Comparison of ENCODE assay signal across 3 cellular contexts in the genomic region with DNA sequence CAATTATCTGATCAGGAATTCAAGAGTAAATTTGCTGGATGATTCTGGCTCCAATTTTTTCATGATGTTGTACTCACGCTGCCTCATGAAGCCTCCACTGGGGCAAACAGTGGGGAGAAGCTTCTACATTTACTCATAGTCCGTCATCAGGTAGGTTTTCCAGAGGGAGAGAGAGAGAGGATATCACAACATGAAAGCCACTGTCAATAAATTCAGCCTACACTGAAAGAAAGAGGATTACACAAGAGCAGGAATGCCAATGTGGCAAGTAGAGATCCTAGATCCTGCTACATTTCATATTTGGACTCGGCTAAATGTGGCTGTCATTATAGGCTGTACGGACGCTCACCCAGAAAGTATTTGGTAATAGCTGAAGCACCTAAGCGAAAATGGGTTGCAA.
TF ChIP-seq lines count a peak whose summit lies in the region.

No MANE protein-coding gene starts in this region.

TF ChIP-seq in A549, 52 proteins besides CTCF, POLR2A, EP300 and RAD21:
- no peak for TF ChIP-seq JUN (IDR thresholded peaks at IDR 0.05)
- TF ChIP-seq HOXA7 (CRISPR knock-in tag; IDR thresholded peaks at IDR 0.05) = no peak
- TF ChIP-seq CEBPB (IDR thresholded peaks at IDR 0.05) = peak; percentile 59 to 76; a peak in 3 of 4 replicates
- TF ChIP-seq FOSL2 (IDR thresholded peaks at IDR 0.05) = no peak
- 0 out of 2 replicates have a peak, but pooled peaks have one; percentile 4 for TF ChIP-seq FOSL2 (CRISPR knock-in tag; IDR thresholded peaks at IDR 0.05)
- no peak for TF ChIP-seq NFE2L2 (conservative IDR thresholded peaks at IDR 0.05; ENCODE audit: low read length)
TF ChIP-seq in A549: peak in this region for 2.

TF ChIP-seq in HCT116, 20 proteins besides CTCF, POLR2A, EP300 and RAD21:
- TF ChIP-seq CEBPB (IDR thresholded peaks at IDR 0.05; ENCODE audit: low read depth) (peak; percentile 76), REST (IDR thresholded peaks at IDR 0.05; ENCODE audit: low read depth) (no peak), EZH2phosphoT487 (IDR thresholded peaks at IDR 0.05; ENCODE audit: borderline replicate concordance) (no peak), POLR2AphosphoS5 (IDR thresholded peaks at IDR 0.05; ENCODE audit: low read depth, low read length) (no peak), ATF3 (IDR thresholded peaks at IDR 0.05) (0 out of 2 replicates have a peak, but pooled peaks have one; percentile 13), CBX3 (IDR thresholded peaks at IDR 0.05; ENCODE audit: low read depth) (peak; percentile 40; the same call in 1 of the 2 replicates), SP1 (IDR thresholded peaks at IDR 0.05; ENCODE audit: low read depth) (peak; percentile 30; the same call in 1 of the 2 replicates)

TF ChIP-seq in SK-N-SH, 30 proteins besides CTCF, POLR2A, EP300 and RAD21:
- no peak for TF ChIP-seq JUND (IDR thresholded peaks at IDR 0.05)
- TF ChIP-seq POLR2AphosphoS5 (IDR thresholded peaks at IDR 0.05; ENCODE audit: low read depth, low read length) = no peak
- no peak for TF ChIP-seq FOSL2 (IDR thresholded peaks at IDR 0.05; ENCODE audit: borderline replicate concordance, low read depth)
- TF ChIP-seq, protein P1, sequence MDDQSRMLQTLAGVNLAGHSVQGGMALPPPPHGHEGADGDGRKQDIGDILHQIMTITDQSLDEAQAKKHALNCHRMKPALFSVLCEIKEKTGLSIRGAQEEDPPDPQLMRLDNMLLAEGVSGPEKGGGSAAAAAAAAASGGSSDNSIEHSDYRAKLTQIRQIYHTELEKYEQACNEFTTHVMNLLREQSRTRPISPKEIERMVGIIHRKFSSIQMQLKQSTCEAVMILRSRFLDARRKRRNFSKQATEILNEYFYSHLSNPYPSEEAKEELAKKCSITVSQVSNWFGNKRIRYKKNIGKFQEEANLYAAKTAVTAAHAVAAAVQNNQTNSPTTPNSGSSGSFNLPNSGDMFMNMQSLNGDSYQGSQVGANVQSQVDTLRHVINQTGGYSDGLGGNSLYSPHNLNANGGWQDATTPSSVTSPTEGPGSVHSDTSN (IDR thresholded peaks at IDR 0.05) = no peak
- TF ChIP-seq, protein P2, sequence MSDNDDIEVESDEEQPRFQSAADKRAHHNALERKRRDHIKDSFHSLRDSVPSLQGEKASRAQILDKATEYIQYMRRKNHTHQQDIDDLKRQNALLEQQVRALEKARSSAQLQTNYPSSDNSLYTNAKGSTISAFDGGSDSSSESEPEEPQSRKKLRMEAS (IDR thresholded peaks at IDR 0.05; ENCODE audit: low read depth) = no peak
- TF ChIP-seq YY1 (IDR thresholded peaks at IDR 0.05; ENCODE audit: low read depth) = no peak
- no peak for TF ChIP-seq NRF1 (IDR thresholded peaks at IDR 0.05; ENCODE audit: low read depth, low read length)
